ENCODE assay signal across 21 cellular contexts in the genomic region with DNA sequence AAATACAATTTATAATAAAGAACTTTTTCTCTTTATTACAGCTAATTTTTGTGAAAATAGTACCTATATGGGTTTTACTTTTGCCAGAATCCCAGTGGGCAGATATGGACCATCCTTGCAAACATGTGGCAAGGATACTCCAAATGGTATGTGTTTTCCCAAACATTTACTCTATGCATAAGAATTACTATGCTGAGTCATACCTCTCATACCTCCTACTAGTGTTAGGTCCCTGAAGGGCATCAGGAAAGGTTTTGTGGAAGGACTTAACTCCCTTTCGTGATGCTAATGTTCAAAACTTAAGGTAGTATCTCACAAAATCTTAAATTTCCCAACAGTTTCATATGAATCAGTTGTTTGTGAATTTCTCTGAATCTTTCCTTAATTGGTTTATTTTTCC. TPM values are rescaled to one million over a fixed set of nuclear protein-coding genes. Genes with fewer than 3 reads are reported as not detected.
"Had no signal": no experiment of that assay in that cellular context is flagged by ENCODE, and none has a peak within 500 bp of the region (broad histone marks: within the 10 kb centered on the region; RNA-seq: fewer than 3 reads in every experiment).

No MANE protein-coding gene starts in this region.

- H3K27ac ChIP-seq: ascending aorta, right atrium auricular region, suprapubic skin had no signal

- H3K9me3 ChIP-seq: ascending aorta, right atrium auricular region, suprapubic skin had no signal

- H3K4me3 ChIP-seq: ascending aorta, hepatocyte, right atrium auricular region, smooth muscle cell, suprapubic skin had no signal

- H3K27me3 ChIP-seq: ascending aorta, hepatocyte, right atrium auricular region, suprapubic skin had no signal

- H3K4me3 Mint-ChIP-seq: activated naive CD4-positive, alpha-beta T cell treated with anti-CD3 and anti-CD28 coated beads for 36 hours; activated naive CD8-positive, alpha-beta T cell treated with anti-CD3 and anti-CD28 coated beads, Interleukin-2, amount 50 U/mL, for 24 hours; activated T-helper 17 cell treated with anti-CD3 and anti-CD28 coated beads, Interleukin-2, amount 50 U/mL, for 72 hours; mesothelial cell of epicardium; nephron progenitor cell; stimulated activated naive CD8-positive, alpha-beta T cell treated with anti-CD3 and anti-CD28 coated beads, Interleukin-15, Interleukin-2, amounts not matched to agents 100 ng/mL and 50 ng/mL, for 24 hours had no signal

- H3K36me3 Mint-ChIP-seq: mesothelial cell of epicardium had no signal

- H3K9me3 Mint-ChIP-seq: activated naive CD4-positive, alpha-beta T cell treated with anti-CD3 and anti-CD28 coated beads for 36 hours; activated naive CD8-positive, alpha-beta T cell treated with anti-CD3 and anti-CD28 coated beads, Interleukin-2, amount 50 U/mL, for 24 hours; activated T-helper 17 cell treated with anti-CD3 and anti-CD28 coated beads, Interleukin-2, amount 50 U/mL, for 72 hours; mesothelial cell of epicardium; nephron progenitor cell; stimulated activated naive CD8-positive, alpha-beta T cell treated with anti-CD3 and anti-CD28 coated beads, Interleukin-15, Interleukin-2, amounts not matched to agents 100 ng/mL and 50 ng/mL, for 24 hours had no signal

- H3K27ac Mint-ChIP-seq: activated naive CD4-positive, alpha-beta T cell treated with anti-CD3 and anti-CD28 coated beads for 36 hours; activated naive CD8-positive, alpha-beta T cell treated with anti-CD3 and anti-CD28 coated beads, Interleukin-2, amount 50 U/mL, for 24 hours; activated T-helper 17 cell treated with anti-CD3 and anti-CD28 coated beads, Interleukin-2, amount 50 U/mL, for 72 hours; mesothelial cell of epicardium; nephron progenitor cell; progenitor cell of endocrine pancreas; stimulated activated naive CD8-positive, alpha-beta T cell treated with anti-CD3 and anti-CD28 coated beads, Interleukin-15, Interleukin-2, amounts not matched to agents 100 ng/mL and 50 ng/mL, for 24 hours had no signal

- H3K36me3 ChIP-seq: ascending aorta, right atrium auricular region, suprapubic skin had no signal

- ATAC-seq: activated naive CD8-positive, alpha-beta T cell treated with anti-CD3 and anti-CD28 coated beads, Interleukin-2, amount 50 U/mL, for 24 hours; activated T-helper 17 cell treated with anti-CD3 and anti-CD28 coated beads, Interleukin-2, amount 50 U/mL, for 72 hours had no signal

- H3K27me3 Mint-ChIP-seq: progenitor cell of endocrine pancreas had no signal

- H3K4me1 ChIP-seq: ascending aorta, suprapubic skin had no signal

- DNase-seq: activated CD4-positive, alpha-beta T cell treated with anti-CD3 and anti-CD28 coated beads, Interleukin-2, amount 50 U/mL, for 4 hours; activated CD4-positive, CD25-positive, alpha-beta regulatory T cell treated with anti-CD3 and anti-CD28 coated beads, Interleukin-2, amount 50 U/mL, for 72 hours; activated naive CD4-positive, alpha-beta T cell treated with anti-CD3 and anti-CD28 coated beads for 36 hours; activated naive CD8-positive, alpha-beta T cell treated with anti-CD3 and anti-CD28 coated beads, Interleukin-2, amount 50 U/mL, for 24 hours; erythroblast; nephron progenitor cell; occipital lobe; T-helper 9 cell had no signal

- H3K4me1 Mint-ChIP-seq: activated naive CD8-positive, alpha-beta T cell treated with anti-CD3 and anti-CD28 coated beads, Interleukin-2, amount 50 U/mL, for 24 hours; activated T-helper 17 cell treated with anti-CD3 and anti-CD28 coated beads, Interleukin-2, amount 50 U/mL, for 72 hours; mesothelial cell of epicardium; nephron progenitor cell had no signal

RNA-seq across cellular contexts. Expression of gene ADGRG7, which starts 21.3 kb away (rescaled TPM):
- total RNA-seq: activated naive CD4-positive, alpha-beta T cell treated with anti-CD3 and anti-CD28 coated beads for 36 hours; activated T-helper 17 cell treated with anti-CD3 and anti-CD28 coated beads, Interleukin-2, amount 50 U/mL, for 72 hours; ascending aorta; chondrocyte; dermis microvascular lymphatic vessel endothelial cell; glomerular endothelial cell; lower leg skin; mesothelial cell of epicardium; occipital lobe; right atrium auricular region had no signal
- polyA plus RNA-seq: smooth muscle cell had no signal
